ENCODE assay signal across 1 cellular context in the genomic region with DNA sequence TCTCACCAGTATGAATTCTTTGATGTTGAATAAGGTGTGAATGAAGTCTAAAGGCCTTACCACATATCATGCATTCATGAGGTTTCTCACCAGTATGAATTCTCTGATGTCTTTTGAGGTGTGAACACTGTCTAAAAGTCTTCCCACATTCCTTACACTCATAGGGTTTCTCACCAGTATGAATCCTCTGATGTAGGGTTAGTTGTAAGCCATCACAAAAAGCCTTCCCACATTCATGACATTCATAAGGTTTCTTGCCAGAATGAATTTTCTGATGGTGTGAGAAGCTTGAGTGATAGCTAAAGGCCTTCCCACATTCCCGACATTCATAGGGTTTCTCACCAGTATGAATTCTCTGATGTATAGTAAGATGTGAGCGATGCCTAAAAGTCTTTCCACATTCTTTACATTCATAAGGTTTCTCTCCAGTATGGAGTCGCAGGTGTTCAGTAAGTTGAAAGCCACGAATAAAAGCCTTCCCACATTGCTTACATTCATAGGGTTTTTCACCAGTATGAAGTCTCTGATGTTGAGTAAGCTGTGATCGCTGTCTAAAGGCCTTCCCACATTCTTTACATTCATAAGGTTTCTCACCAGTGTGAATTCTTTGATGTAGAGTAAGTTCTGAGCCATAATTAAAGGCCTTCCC.
TF ChIP-seq lines count a peak whose summit lies in the region.

No MANE protein-coding gene starts in this region.

TF ChIP-seq in WTC11, 78 proteins besides CTCF, POLR2A, EP300 and RAD21:
- TF ChIP-seq SP1 (CRISPR knock-in tag; conservative IDR thresholded peaks at IDR 0.05) (no peak), NR2C2 (CRISPR knock-in tag; IDR thresholded peaks at IDR 0.05) (no peak), ZNF232 (CRISPR knock-in tag; IDR thresholded peaks at IDR 0.05) (no peak), TP53 (CRISPR knock-in tag; IDR thresholded peaks at IDR 0.05) (no peak), NR3C1 (CRISPR knock-in tag; conservative IDR thresholded peaks at IDR 0.05; ENCODE audit: low read depth) (no peak), ESRRA (CRISPR knock-in tag; IDR thresholded peaks at IDR 0.05; ENCODE audit: borderline replicate concordance) (no peak), ZNF317 (CRISPR knock-in tag; IDR thresholded peaks at IDR 0.05; ENCODE audit: borderline replicate concordance, low read depth) (no peak), JAZF1 (CRISPR knock-in tag; IDR thresholded peaks at IDR 0.05) (no peak), SMAD3 (CRISPR knock-in tag; IDR thresholded peaks at IDR 0.05; ENCODE audit: borderline replicate concordance) (no peak)
- TF ChIP-seq, protein P1, sequence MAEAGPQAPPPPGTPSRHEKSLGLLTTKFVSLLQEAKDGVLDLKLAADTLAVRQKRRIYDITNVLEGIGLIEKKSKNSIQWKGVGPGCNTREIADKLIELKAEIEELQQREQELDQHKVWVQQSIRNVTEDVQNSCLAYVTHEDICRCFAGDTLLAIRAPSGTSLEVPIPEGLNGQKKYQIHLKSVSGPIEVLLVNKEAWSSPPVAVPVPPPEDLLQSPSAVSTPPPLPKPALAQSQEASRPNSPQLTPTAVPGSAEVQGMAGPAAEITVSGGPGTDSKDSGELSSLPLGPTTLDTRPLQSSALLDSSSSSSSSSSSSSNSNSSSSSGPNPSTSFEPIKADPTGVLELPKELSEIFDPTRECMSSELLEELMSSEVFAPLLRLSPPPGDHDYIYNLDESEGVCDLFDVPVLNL (CRISPR knock-in tag; IDR thresholded peaks at IDR 0.05; ENCODE audit: borderline replicate concordance, low read depth), result no peak
- TF ChIP-seq, protein P2, sequence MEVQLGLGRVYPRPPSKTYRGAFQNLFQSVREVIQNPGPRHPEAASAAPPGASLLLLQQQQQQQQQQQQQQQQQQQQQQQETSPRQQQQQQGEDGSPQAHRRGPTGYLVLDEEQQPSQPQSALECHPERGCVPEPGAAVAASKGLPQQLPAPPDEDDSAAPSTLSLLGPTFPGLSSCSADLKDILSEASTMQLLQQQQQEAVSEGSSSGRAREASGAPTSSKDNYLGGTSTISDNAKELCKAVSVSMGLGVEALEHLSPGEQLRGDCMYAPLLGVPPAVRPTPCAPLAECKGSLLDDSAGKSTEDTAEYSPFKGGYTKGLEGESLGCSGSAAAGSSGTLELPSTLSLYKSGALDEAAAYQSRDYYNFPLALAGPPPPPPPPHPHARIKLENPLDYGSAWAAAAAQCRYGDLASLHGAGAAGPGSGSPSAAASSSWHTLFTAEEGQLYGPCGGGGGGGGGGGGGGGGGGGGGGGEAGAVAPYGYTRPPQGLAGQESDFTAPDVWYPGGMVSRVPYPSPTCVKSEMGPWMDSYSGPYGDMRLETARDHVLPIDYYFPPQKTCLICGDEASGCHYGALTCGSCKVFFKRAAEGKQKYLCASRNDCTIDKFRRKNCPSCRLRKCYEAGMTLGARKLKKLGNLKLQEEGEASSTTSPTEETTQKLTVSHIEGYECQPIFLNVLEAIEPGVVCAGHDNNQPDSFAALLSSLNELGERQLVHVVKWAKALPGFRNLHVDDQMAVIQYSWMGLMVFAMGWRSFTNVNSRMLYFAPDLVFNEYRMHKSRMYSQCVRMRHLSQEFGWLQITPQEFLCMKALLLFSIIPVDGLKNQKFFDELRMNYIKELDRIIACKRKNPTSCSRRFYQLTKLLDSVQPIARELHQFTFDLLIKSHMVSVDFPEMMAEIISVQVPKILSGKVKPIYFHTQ (CRISPR knock-in tag; IDR thresholded peaks at IDR 0.05), result no peak
- TF ChIP-seq, protein P3, sequence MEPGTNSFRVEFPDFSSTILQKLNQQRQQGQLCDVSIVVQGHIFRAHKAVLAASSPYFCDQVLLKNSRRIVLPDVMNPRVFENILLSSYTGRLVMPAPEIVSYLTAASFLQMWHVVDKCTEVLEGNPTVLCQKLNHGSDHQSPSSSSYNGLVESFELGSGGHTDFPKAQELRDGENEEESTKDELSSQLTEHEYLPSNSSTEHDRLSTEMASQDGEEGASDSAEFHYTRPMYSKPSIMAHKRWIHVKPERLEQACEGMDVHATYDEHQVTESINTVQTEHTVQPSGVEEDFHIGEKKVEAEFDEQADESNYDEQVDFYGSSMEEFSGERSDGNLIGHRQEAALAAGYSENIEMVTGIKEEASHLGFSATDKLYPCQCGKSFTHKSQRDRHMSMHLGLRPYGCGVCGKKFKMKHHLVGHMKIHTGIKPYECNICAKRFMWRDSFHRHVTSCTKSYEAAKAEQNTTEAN (CRISPR knock-in tag; IDR thresholded peaks at IDR 0.05), result no peak
- TF ChIP-seq, protein P4, sequence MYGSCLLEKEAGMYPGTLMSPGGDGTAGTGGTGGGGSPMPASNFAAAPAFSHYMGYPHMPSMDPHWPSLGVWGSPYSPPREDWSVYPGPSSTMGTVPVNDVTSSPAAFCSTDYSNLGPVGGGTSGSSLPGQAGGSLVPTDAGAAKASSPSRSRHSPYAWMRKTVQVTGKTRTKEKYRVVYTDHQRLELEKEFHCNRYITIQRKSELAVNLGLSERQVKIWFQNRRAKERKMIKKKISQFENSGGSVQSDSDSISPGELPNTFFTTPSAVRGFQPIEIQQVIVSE (CRISPR knock-in tag; IDR thresholded peaks at IDR 0.05; ENCODE audit: borderline replicate concordance), result no peak
- TF ChIP-seq, protein P5, sequence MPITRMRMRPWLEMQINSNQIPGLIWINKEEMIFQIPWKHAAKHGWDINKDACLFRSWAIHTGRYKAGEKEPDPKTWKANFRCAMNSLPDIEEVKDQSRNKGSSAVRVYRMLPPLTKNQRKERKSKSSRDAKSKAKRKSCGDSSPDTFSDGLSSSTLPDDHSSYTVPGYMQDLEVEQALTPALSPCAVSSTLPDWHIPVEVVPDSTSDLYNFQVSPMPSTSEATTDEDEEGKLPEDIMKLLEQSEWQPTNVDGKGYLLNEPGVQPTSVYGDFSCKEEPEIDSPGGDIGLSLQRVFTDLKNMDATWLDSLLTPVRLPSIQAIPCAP (CRISPR knock-in tag; IDR thresholded peaks at IDR 0.05), result no peak
TF ChIP-seq in WTC11: peak in this region for 0.
